In the genomic region with DNA sequence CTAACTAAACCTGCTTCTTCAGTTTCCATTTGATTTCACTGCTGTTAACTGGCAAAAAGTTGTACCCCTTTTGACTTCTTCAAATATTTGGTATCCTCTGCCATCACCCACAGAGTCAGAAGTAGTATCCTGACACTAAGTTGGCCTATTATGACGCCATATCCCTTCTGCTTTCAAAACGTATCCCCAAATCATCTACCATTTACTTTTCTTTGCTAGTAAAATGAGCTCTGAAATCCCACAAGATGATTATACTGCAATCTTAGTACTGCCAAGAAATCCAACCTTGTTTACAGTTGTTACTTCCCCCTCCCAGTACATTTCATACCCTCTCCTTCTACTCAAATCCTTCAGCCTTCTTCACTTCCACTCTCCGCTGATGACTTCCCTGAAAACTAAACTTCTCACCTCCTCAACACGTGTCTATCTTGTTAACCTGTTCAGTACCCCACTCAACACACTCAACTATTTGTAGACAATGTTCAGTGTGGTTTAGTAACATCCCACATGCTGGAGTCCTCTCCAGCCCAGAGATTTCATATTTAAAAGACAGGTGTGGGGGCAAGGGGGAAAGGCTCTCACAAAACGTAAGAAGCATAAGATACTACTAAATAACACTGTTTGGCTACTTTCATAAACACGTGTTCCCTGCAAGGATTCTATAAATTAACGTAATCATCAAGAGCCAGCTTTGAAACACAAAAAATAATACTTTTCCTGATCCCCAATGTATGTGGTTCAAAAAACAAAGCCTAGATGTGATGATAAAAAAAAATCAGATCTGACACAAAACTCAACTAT, we compare ENCODE assay signal across 8 cellular contexts. TPM values are rescaled to one million over a fixed set of nuclear protein-coding genes. Genes with fewer than 3 reads are reported as not detected.
A peak's percentile ranks its signal among the peaks of the same experiment; 100 is the strongest.
DNase-seq lines count a peak whose midpoint lies in the region; ATAC-seq and TF ChIP-seq lines count a peak whose summit lies in the region.

No MANE protein-coding gene starts in this region.

- peak overlapping the region; percentile 81 for H3K9ac ChIP-seq in OCI-LY1 (ENCODE audit: low read length)
- H3K9ac ChIP-seq in endocrine pancreas (ENCODE audit: control insufficient read depth, insufficient read depth, low read length), result peak overlapping the region; percentile 92
- peak overlapping the region; percentile 80 for H3K9ac ChIP-seq in neural progenitor cell

- intact Hi-C loops in sciatic nerve (cut with DNase I), result no loop called here

- peaks cover 37% of the 10 kb centered on the region for H3K36me3 ChIP-seq in OCI-LY1 (ENCODE audit: insufficient read depth, low read length)
- H3K36me3 ChIP-seq in endocrine pancreas (ENCODE audit: control insufficient read depth, insufficient read depth, low read length), result no peaks in the 10 kb centered on the region
- H3K36me3 ChIP-seq in neural progenitor cell, result peaks cover 6% of the 10 kb centered on the region

- TF ChIP-seq CTCF in GM12865 (IDR thresholded peaks at IDR 0.05; ENCODE audit: insufficient read depth, low read depth, low read length, missing control alignments), result no peak
- no peak for TF ChIP-seq CTCF in OCI-LY1 (IDR thresholded peaks at IDR 0.05; ENCODE audit: low read length)
- no peak for TF ChIP-seq CTCF in neural progenitor cell (IDR thresholded peaks at IDR 0.05)

- H3K79me2 ChIP-seq in OCI-LY1 (ENCODE audit: insufficient read depth, low read length) (peaks cover 37% of the 10 kb centered on the region), neural progenitor cell (ENCODE audit: low read depth) (peaks cover 59% of the 10 kb centered on the region)

- H3K27ac Mint-ChIP-seq in neural progenitor cell, result peak overlapping the region; percentile 77

- no peak for ATAC-seq in GM21786 (IDR thresholded peaks at IDR 0.05; ENCODE audit: unreplicated experiment)
- no peak for ATAC-seq in sciatic nerve
- no peak for ATAC-seq in HG03439 (IDR thresholded peaks at IDR 0.05; ENCODE audit: unreplicated experiment)

- H3K4me1 ChIP-seq in OCI-LY1 (ENCODE audit: insufficient read depth, low read length, severe bottlenecking) (peaks cover 19% of the 10 kb centered on the region), endocrine pancreas (ENCODE audit: control insufficient read depth, insufficient read depth, low read length) (peaks cover 4% of the 10 kb centered on the region), neural progenitor cell (peaks cover 9% of the 10 kb centered on the region)

- peaks cover 19% of the 10 kb centered on the region for H3K4me1 Mint-ChIP-seq in neural progenitor cell

- H3K4me3 ChIP-seq in GM12865 (ENCODE audit: low read depth, low read length), result peak overlapping the region; percentile 70
- H3K4me3 ChIP-seq in OCI-LY1 (ENCODE audit: low read depth, low read length, poor library complexity, severe bottlenecking), result peak overlapping the region; percentile 86
- H3K4me3 ChIP-seq in endocrine pancreas (ENCODE audit: control insufficient read depth, insufficient read depth, low read length), result peak overlapping the region; percentile 92
- H3K4me3 ChIP-seq in neural progenitor cell, result peak overlapping the region; percentile 85

- no peaks in the 10 kb centered on the region for H4K20me1 ChIP-seq in OCI-LY1 (ENCODE audit: insufficient read depth, low read length)
- peaks cover 16% of the 10 kb centered on the region for H4K20me1 ChIP-seq in neural progenitor cell (ENCODE audit: low read depth)

- peak overlapping the region; percentile 94 for H3K4me3 Mint-ChIP-seq in neural progenitor cell

- H3K27ac ChIP-seq in OCI-LY1 (ENCODE audit: low read depth, low read length, poor library complexity, severe bottlenecking), result no peak overlapping the region
- H3K27ac ChIP-seq in neural progenitor cell, result no peak overlapping the region

- H3K27me3 Mint-ChIP-seq in neural progenitor cell (ENCODE audit: insufficient read depth, low read depth), result peaks cover 6% of the 10 kb centered on the region

- H3K9me3 ChIP-seq in OCI-LY1 (ENCODE audit: low read length) (no peaks in the 10 kb centered on the region), endocrine pancreas (ENCODE audit: control insufficient read depth, low read length) (no peaks in the 10 kb centered on the region), neural progenitor cell (ENCODE audit: low read depth) (no peaks in the 10 kb centered on the region)

- H3F3A ChIP-seq in OCI-LY1 (ENCODE audit: insufficient read depth, low read length) (no peaks in the 10 kb centered on the region), neural progenitor cell (ENCODE audit: low read depth) (no peaks in the 10 kb centered on the region)

- H2AFZ ChIP-seq in OCI-LY1 (ENCODE audit: low read length), result no peak overlapping the region
- H2AFZ ChIP-seq in neural progenitor cell (replicated peaks), result no peak overlapping the region

- H3K9me2 ChIP-seq in OCI-LY1 (ENCODE audit: low read depth, low read length), result no peaks in the 10 kb centered on the region

- peak; percentile 11 for DNase-seq in GM12865 (ENCODE audit: low read depth)
- no peak for DNase-seq in neural progenitor cell (ENCODE audit: low spot score)
- no peak for DNase-seq in sciatic nerve (ENCODE audit: low spot score)
- no peak for DNase-seq in activated CD8-positive, alpha-beta memory T cell treated with anti-CD3 and anti-CD28 coated beads, Interleukin-2, amount 50 U/mL, for 48 hours

- H3K27me3 ChIP-seq in OCI-LY1 (ENCODE audit: insufficient read depth, low read length), result no peaks in the 10 kb centered on the region
- no peaks in the 10 kb centered on the region for H3K27me3 ChIP-seq in endocrine pancreas (ENCODE audit: control insufficient read depth, insufficient read depth, low read length)
- H3K27me3 ChIP-seq in neural progenitor cell, result no peaks in the 10 kb centered on the region

- H3K36me3 Mint-ChIP-seq in neural progenitor cell, result peaks cover 14% of the 10 kb centered on the region

- H3K9me3 Mint-ChIP-seq in neural progenitor cell, result no peaks in the 10 kb centered on the region

- H3K4me2 ChIP-seq in OCI-LY1 (ENCODE audit: low read length) (peak overlapping the region; percentile 91), neural progenitor cell (peak overlapping the region; percentile 94)

RNA-seq across cellular contexts. Expression of a gene that starts 1.3 kb away (rescaled TPM):
- total RNA-seq in neural progenitor cell (ENCODE audit: low replicate concordance) (18.1 and 21.1 TPM in 2 replicates), sciatic nerve (28.6 TPM)
